ENCODE assay signal across 8 cellular contexts in the genomic region with DNA sequence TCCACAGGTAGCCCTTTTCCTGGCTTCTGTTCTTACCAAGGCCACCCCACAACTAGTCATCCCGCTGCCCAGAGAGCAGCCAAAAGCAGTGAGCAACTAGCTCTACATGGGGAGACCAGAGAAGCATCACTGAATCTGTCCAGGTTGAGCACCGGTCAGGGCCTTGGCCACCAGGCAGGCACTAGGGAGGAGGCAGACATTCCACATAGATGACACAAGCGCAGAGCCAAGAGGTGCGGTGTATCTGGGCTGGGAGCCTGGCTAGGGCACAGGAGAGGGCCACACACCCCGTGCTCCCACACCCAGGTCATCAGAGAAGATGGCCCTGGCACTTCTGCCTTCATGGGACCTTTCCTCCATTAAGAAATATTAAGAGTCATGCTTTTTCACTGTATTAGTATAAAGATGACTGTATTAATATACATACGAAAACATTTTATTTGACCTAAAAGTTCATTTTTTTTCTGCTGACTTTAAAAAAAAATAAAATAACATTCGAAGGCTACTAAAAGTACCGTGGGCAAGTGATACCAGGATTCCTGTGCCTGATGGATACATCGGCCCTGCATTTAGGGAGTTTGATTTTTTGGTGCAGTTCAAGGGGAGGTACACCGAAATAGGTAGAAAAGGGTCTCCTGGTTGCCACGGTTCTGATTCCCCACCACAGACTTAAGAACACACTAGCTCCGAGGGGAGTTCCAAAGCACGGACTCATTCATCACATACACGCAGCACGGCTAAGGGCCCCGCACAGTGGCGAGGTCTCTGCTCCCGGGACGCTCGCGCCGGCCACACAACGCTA. TPM values are rescaled to one million over a fixed set of nuclear protein-coding genes. Genes with fewer than 3 reads are reported as not detected.
A peak's percentile ranks its signal among the peaks of the same experiment; 100 is the strongest.
DNase-seq lines count a peak whose midpoint lies in the region; ATAC-seq and TF ChIP-seq lines count a peak whose summit lies in the region.

No MANE protein-coding gene starts in this region.

- peak; percentile 15 for ATAC-seq in activated naive CD8-positive, alpha-beta T cell treated with anti-CD3 and anti-CD28 coated beads, Interleukin-2, amount 50 U/mL, for 24 hours
- peak; percentile 24 for ATAC-seq in stimulated activated effector memory CD8-positive, alpha-beta T cell treated with anti-CD3 and anti-CD28 coated beads, Interleukin-12 subunit alpha, Interleukin-12 subunit beta, amount 100 ng/mL, for 72 hours

- H3K9ac ChIP-seq in HUES64 (ENCODE audit: low read depth, low read length), result peak overlapping the region; percentile 76

- DNase-seq in GM12864 (ENCODE audit: low read depth) (no peak), SKM-1 treated with dmso at 0.1 percent for 144 hours (lab: John Stamatoyannopoulos, UW; ENCODE audit: unreplicated experiment) (no peak), MV-4-11 (lab: John Stamatoyannopoulos, UW) (no peak), caudate nucleus (lab: John Stamatoyannopoulos, UW) (no peak)
- DNase-seq in activated naive CD8-positive, alpha-beta T cell treated with anti-CD3 and anti-CD28 coated beads, Interleukin-2, amount 50 U/mL, for 24 hours, result no peak
- DNase-seq in stimulated activated effector memory CD8-positive, alpha-beta T cell treated with anti-CD3 and anti-CD28 coated beads, Interleukin-12 subunit alpha, Interleukin-12 subunit beta, amount 100 ng/mL, for 72 hours (ENCODE audit: low spot score in 2 of 2), result no peak

- H3K4me1 ChIP-seq in HUES64 (ENCODE audit: insufficient read depth, low read length), result peaks cover 15% of the 10 kb centered on the region; the same call in 1 of the 2 replicates

- WGBS in HUES64, result 23% methylated on average over 23 of the region's 23 CpGs

- H3K4me3 ChIP-seq in GM12864 (ENCODE audit: low read depth, low read length) (peak overlapping the region; percentile 95), HUES64 (ENCODE audit: low read length) (peak overlapping the region; percentile 95), iPS-18c (ENCODE audit: insufficient read depth, low read depth, low read length) (peak overlapping the region; percentile 82)

- peak overlapping the region; percentile 78 for H3K27ac Mint-ChIP-seq in activated naive CD8-positive, alpha-beta T cell treated with anti-CD3 and anti-CD28 coated beads, Interleukin-2, amount 50 U/mL, for 24 hours
- H3K27ac Mint-ChIP-seq in stimulated activated effector memory CD8-positive, alpha-beta T cell treated with anti-CD3 and anti-CD28 coated beads, Interleukin-12 subunit alpha, Interleukin-12 subunit beta, amount 100 ng/mL, for 72 hours, result peak overlapping the region; percentile 74

- H3K4me3 Mint-ChIP-seq in activated naive CD8-positive, alpha-beta T cell treated with anti-CD3 and anti-CD28 coated beads, Interleukin-2, amount 50 U/mL, for 24 hours, result peak overlapping the region; percentile 93
- H3K4me3 Mint-ChIP-seq in stimulated activated effector memory CD8-positive, alpha-beta T cell treated with anti-CD3 and anti-CD28 coated beads, Interleukin-12 subunit alpha, Interleukin-12 subunit beta, amount 100 ng/mL, for 72 hours, result peak overlapping the region; percentile 82

- TF ChIP-seq CTCF in GM12864 (IDR thresholded peaks at IDR 0.05; ENCODE audit: low read depth, low read length, missing control alignments), result no peak

- H3K9me3 ChIP-seq in HUES64 (ENCODE audit: insufficient read depth, low read depth, low read length), result no peaks in the 10 kb centered on the region
- H3K9me3 ChIP-seq in iPS-18c (ENCODE audit: control insufficient read depth, insufficient read depth, low read length), result no peaks in the 10 kb centered on the region

- peaks cover 65% of the 10 kb centered on the region for H3K4me1 Mint-ChIP-seq in activated naive CD8-positive, alpha-beta T cell treated with anti-CD3 and anti-CD28 coated beads, Interleukin-2, amount 50 U/mL, for 24 hours
- peaks cover 54% of the 10 kb centered on the region for H3K4me1 Mint-ChIP-seq in stimulated activated effector memory CD8-positive, alpha-beta T cell treated with anti-CD3 and anti-CD28 coated beads, Interleukin-12 subunit alpha, Interleukin-12 subunit beta, amount 100 ng/mL, for 72 hours

- peaks cover 14% of the 10 kb centered on the region for H3K36me3 ChIP-seq in HUES64 (ENCODE audit: insufficient read depth, low read length)

- H3K36me3 Mint-ChIP-seq in activated naive CD8-positive, alpha-beta T cell treated with anti-CD3 and anti-CD28 coated beads, Interleukin-2, amount 50 U/mL, for 24 hours (ENCODE audit: low read depth), result peaks cover 2% of the 10 kb centered on the region
- peaks cover 10% of the 10 kb centered on the region for H3K36me3 Mint-ChIP-seq in stimulated activated effector memory CD8-positive, alpha-beta T cell treated with anti-CD3 and anti-CD28 coated beads, Interleukin-12 subunit alpha, Interleukin-12 subunit beta, amount 100 ng/mL, for 72 hours

- peak overlapping the region; percentile 97; the same call in 1 of the 2 replicates for H3K27ac ChIP-seq in HUES64 (ENCODE audit: low read depth, low read length)
- no peak overlapping the region for H3K27ac ChIP-seq in caudate nucleus (ENCODE audit: low read depth, low read length)

- no peaks in the 10 kb centered on the region for H3K27me3 ChIP-seq in HUES64 (ENCODE audit: insufficient read depth, low read length)

- H3K27me3 Mint-ChIP-seq in activated naive CD8-positive, alpha-beta T cell treated with anti-CD3 and anti-CD28 coated beads, Interleukin-2, amount 50 U/mL, for 24 hours, result no peaks in the 10 kb centered on the region

- no peaks in the 10 kb centered on the region for H3K9me3 Mint-ChIP-seq in activated naive CD8-positive, alpha-beta T cell treated with anti-CD3 and anti-CD28 coated beads, Interleukin-2, amount 50 U/mL, for 24 hours
- H3K9me3 Mint-ChIP-seq in stimulated activated effector memory CD8-positive, alpha-beta T cell treated with anti-CD3 and anti-CD28 coated beads, Interleukin-12 subunit alpha, Interleukin-12 subunit beta, amount 100 ng/mL, for 72 hours, result no peaks in the 10 kb centered on the region

RNA-seq across cellular contexts. Expression of a gene that starts 1.2 kb away (rescaled TPM):
- 41.7 TPM for polyA plus RNA-seq in HUES64 (2013, experiment 1 of 2)
- 35.9 TPM for polyA plus RNA-seq in HUES64 (2013, experiment 2 of 2)

RNA-seq across cellular contexts. Expression of a gene that starts 10.1 kb away (rescaled TPM):
- not detected for polyA plus RNA-seq in HUES64 (2013, experiment 1 of 2)
- polyA plus RNA-seq in HUES64 (2013, experiment 2 of 2), result not detected

RNA-seq across cellular contexts. Expression of a gene that starts 23.4 kb away (rescaled TPM):
- polyA plus RNA-seq in HUES64 (2013, experiment 1 of 2), result 13.9 TPM
- 14.4 TPM for polyA plus RNA-seq in HUES64 (2013, experiment 2 of 2)

RNA-seq across cellular contexts. Expression of a gene that starts 29.1 kb away (rescaled TPM):
- not detected for polyA plus RNA-seq in HUES64 (2013, experiment 1 of 2)
- not detected for polyA plus RNA-seq in HUES64 (2013, experiment 2 of 2)

RNA-seq across cellular contexts. Expression of a gene that starts 57.5 kb away (rescaled TPM):
- polyA plus RNA-seq in HUES64 (2013, experiment 1 of 2), result 115 TPM
- polyA plus RNA-seq in HUES64 (2013, experiment 2 of 2), result 128 TPM
